Comparison of ENCODE assay signal across 23 cellular contexts in the genomic region with DNA sequence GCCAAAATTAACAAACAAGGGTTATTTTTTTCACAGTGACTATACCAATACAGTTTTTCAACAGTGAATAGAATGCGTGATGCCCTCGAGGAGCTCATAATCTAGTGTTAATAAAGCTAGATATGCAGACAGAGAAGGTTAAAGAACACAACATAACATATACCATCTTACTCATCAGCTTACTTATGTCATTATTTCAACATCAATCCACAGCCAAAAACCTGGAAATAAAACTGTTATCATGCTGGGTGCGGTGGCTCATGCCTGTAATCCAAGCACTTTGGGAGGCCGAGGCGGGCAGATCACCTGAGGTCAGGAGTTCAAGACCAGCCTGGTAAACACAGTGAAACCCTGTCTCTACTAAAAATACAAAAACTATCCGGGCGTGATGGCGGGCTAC. TPM values are rescaled to one million over a fixed set of nuclear protein-coding genes. Genes with fewer than 3 reads are reported as not detected.
"Had no signal": no experiment of that assay in that cellular context is flagged by ENCODE, and none has a peak within 500 bp of the region (broad histone marks: within the 10 kb centered on the region; RNA-seq: fewer than 3 reads in every experiment).

No MANE protein-coding gene starts in this region.

- H3K9me3 Mint-ChIP-seq: activated CD8-positive, alpha-beta T cell treated with anti-CD3 and anti-CD28 coated beads for 36 hours; activated naive CD4-positive, alpha-beta T cell treated with anti-CD3 and anti-CD28 coated beads, Interleukin-2, amount 50 U/mL, for 72 hours; activated naive CD8-positive, alpha-beta T cell treated with anti-CD3 and anti-CD28 coated beads, Interleukin-2, amount 50 U/mL, for 24 hours; activated T-cell treated with anti-CD3 and anti-CD28 coated beads, Interleukin-2, amount 50 U/mL, for 4 hours; T-helper 1 cell treated with Interleukin-12 subunit alpha and Interleukin-12 subunit beta and Interleukin-4 antibody, amounts not matched to agents 30 μg/mL and 1 μg/mL, for 36 hours had no signal

- FAIRE-seq: astrocyte, RCC 7860 had no signal

- H3K36me3 ChIP-seq: cardiac muscle cell had no signal

- H3K27ac Mint-ChIP-seq: activated CD8-positive, alpha-beta T cell treated with anti-CD3 and anti-CD28 coated beads for 36 hours; activated naive CD4-positive, alpha-beta T cell treated with anti-CD3 and anti-CD28 coated beads, Interleukin-2, amount 50 U/mL, for 72 hours; activated naive CD8-positive, alpha-beta T cell treated with anti-CD3 and anti-CD28 coated beads, Interleukin-2, amount 50 U/mL, for 24 hours; T-helper 1 cell treated with Interleukin-12 subunit alpha and Interleukin-12 subunit beta and Interleukin-4 antibody, amounts not matched to agents 30 μg/mL and 1 μg/mL, for 36 hours had no signal

- H3K4me2 ChIP-seq: KMS-11 had no signal

- H3K27ac ChIP-seq: cardiac muscle cell, KMS-11 had no signal

- H3K4me3 ChIP-seq: cardiac muscle cell had no signal

- DNase-seq: activated CD4-positive, alpha-beta T cell treated with anti-CD3 and anti-CD28 coated beads for 4 hours; activated CD8-positive, alpha-beta memory T cell treated with anti-CD3 and anti-CD28 coated beads, Interleukin-2, amount 50 U/mL, for 4 hours; activated CD8-positive, alpha-beta T cell treated with anti-CD3 and anti-CD28 coated beads for 36 hours; activated effector memory CD4-positive, alpha-beta T cell treated with anti-CD3 and anti-CD28 coated beads, Interleukin-2, amount 50 U/mL, for 16 hours; activated naive CD4-positive, alpha-beta T cell treated with Interleukin-2 at 50 U/mL for 16 hours; activated naive CD8-positive, alpha-beta T cell treated with anti-CD3 and anti-CD28 coated beads, Interleukin-2, amount 50 U/mL, for 24 hours; activated T-cell treated with anti-CD3 and anti-CD28 coated beads, Interleukin-2, amount 50 U/mL, for 4 hours; amygdala; MM.1S; NCI-H1048; NCI-H146; NCI-H187 treated with DMSO at 0.1 percent for 48 hours; NCI-H2081 treated with DMSO at 0.1 percent for 48 hours; NCI-H446; NCI-H524; PC-3; SHP77 treated with DMSO at 0.1 percent for 48 hours had no signal

- H3K27me3 ChIP-seq: cardiac muscle cell had no signal

- H3K27me3 Mint-ChIP-seq: activated CD8-positive, alpha-beta T cell treated with anti-CD3 and anti-CD28 coated beads for 36 hours; activated naive CD8-positive, alpha-beta T cell treated with anti-CD3 and anti-CD28 coated beads, Interleukin-2, amount 50 U/mL, for 24 hours had no signal

- H3K4me3 Mint-ChIP-seq: activated CD8-positive, alpha-beta T cell treated with anti-CD3 and anti-CD28 coated beads for 36 hours; activated naive CD8-positive, alpha-beta T cell treated with anti-CD3 and anti-CD28 coated beads, Interleukin-2, amount 50 U/mL, for 24 hours; activated T-cell treated with anti-CD3 and anti-CD28 coated beads, Interleukin-2, amount 50 U/mL, for 4 hours; T-helper 1 cell treated with Interleukin-12 subunit alpha and Interleukin-12 subunit beta and Interleukin-4 antibody, amounts not matched to agents 30 μg/mL and 1 μg/mL, for 36 hours had no signal

- H3K9ac ChIP-seq: KMS-11 had no signal

RNA-seq across cellular contexts. Expression of a gene that starts 17.2 kb away (rescaled TPM):
- polyA plus RNA-seq: cardiac muscle cell had no signal
